In the genomic region with DNA sequence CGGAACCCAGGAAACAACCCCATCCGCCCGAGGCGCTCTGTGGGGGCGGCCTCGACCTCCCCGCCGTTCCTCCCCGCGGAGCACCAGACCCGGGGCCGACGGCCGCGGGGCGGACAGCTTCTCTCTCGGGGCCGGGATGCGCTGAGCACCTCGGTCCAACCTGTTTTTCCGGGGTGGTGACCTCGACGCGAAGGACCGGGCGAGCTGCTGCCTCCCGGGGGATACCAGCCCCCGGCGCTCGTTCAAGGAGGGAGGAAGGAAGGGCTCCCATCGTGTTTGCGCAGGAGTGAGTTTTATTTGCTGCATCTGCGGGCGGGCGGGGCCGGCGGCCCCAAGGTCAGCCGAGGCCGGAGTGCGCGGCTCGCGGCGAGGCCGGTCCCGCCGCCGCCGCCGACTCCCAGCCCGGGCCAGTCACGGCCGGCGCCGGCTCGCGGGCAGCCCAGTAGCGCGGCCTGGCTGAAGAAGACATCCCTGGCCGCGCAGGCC, we compare ENCODE assay signal across 8 cellular contexts. TPM values are rescaled to one million over a fixed set of nuclear protein-coding genes. Genes with fewer than 3 reads are reported as not detected.
DNase-seq lines count a peak whose midpoint lies in the region; TF ChIP-seq lines count a peak whose summit lies in the region.

No MANE protein-coding gene starts in this region.

- peak overlapping the region; percentile 97 for H3K9ac ChIP-seq in GM23248
- peak overlapping the region; percentile 95 for H3K9ac ChIP-seq in Karpas-422 (ENCODE audit: low read length)

- no peak for TF ChIP-seq CTCF in neural crest cell (conservative IDR thresholded peaks at IDR 0.05)

- H2AFZ ChIP-seq in GM23248 (peak overlapping the region; percentile 84), Karpas-422 (ENCODE audit: low read length) (no peak overlapping the region; the same call in 1 of the 2 replicates)

- H3K27ac ChIP-seq in GM23248 = peak overlapping the region; percentile 93
- peak overlapping the region; percentile 87 for H3K27ac ChIP-seq in Karpas-422 (ENCODE audit: low read length)

- H3K27ac Mint-ChIP-seq in neural crest cell (ENCODE audit: unreplicated experiment) = peak overlapping the region; percentile 98

- peaks cover 8% of the 10 kb centered on the region for H3F3A ChIP-seq in GM23248 (ENCODE audit: insufficient read depth)

- no peaks in the 10 kb centered on the region for H3K27me3 ChIP-seq in GM23248 (replicated peaks; ENCODE audit: insufficient read depth)
- H3K27me3 ChIP-seq in Karpas-422 (ENCODE audit: low read length) = no peaks in the 10 kb centered on the region

- H3K79me2 ChIP-seq in GM23248 (ENCODE audit: insufficient read depth) (peaks cover 55% of the 10 kb centered on the region), Karpas-422 (ENCODE audit: low read length) (peaks cover 59% of the 10 kb centered on the region)

- H3K4me2 ChIP-seq in GM23248 (ENCODE audit: unreplicated experiment) (peak overlapping the region; percentile 93), Karpas-422 (ENCODE audit: low read depth, low read length, poor library complexity, severe bottlenecking) (peak overlapping the region; percentile 91)

- peaks cover 45% of the 10 kb centered on the region for H3K4me1 Mint-ChIP-seq in neural crest cell

- H3K27me3 Mint-ChIP-seq in neural crest cell (ENCODE audit: low read depth) = no peaks in the 10 kb centered on the region

- H3K4me1 ChIP-seq in GM23248 (ENCODE audit: insufficient read depth) (peaks cover 21% of the 10 kb centered on the region), Karpas-422 (ENCODE audit: low read length) (peaks cover 45% of the 10 kb centered on the region)

- in situ Hi-C loops in GM23248 (cut with MboI) = no loop called here

- H3K9me2 ChIP-seq in GM23248 (ENCODE audit: insufficient read depth) (no peaks in the 10 kb centered on the region), Karpas-422 (replicated peaks; ENCODE audit: insufficient read depth, low read length) (no peaks in the 10 kb centered on the region)

- H4K20me1 ChIP-seq in GM23248 (ENCODE audit: insufficient read depth) (no peaks in the 10 kb centered on the region), Karpas-422 (ENCODE audit: insufficient read depth, low read depth, low read length) (peaks cover 32% of the 10 kb centered on the region)

- DNase-seq in GM03348 (ENCODE audit: low spot score) (peak; percentile 76), GM23248 (peak; percentile 67), Karpas-422 (peak; percentile 75), activated T-cell treated with anti-CD3 and anti-CD28 coated beads for 4 hours (peak; percentile 21), fibroblast of gingiva (ENCODE audit: low read depth) (peak; percentile 6), neural crest cell (ENCODE audit: low read depth, low spot score) (peak; percentile 26), ureter (ENCODE audit: low spot score) (peak; percentile 53), cerebellar nuclear complex (lab: John Stamatoyannopoulos, UW) (no peak)

- H3K9me3 Mint-ChIP-seq in neural crest cell = no peaks in the 10 kb centered on the region

- H3K9me3 ChIP-seq in GM23248 (ENCODE audit: low read depth) (no peaks in the 10 kb centered on the region), Karpas-422 (ENCODE audit: low read length) (no peaks in the 10 kb centered on the region)

- peaks cover 23% of the 10 kb centered on the region for H3K36me3 ChIP-seq in GM23248 (ENCODE audit: low read depth)
- peaks cover 28% of the 10 kb centered on the region for H3K36me3 ChIP-seq in Karpas-422 (ENCODE audit: insufficient read depth, low read length)

- H3K4me3 Mint-ChIP-seq in neural crest cell = peak overlapping the region; percentile 94

- peak overlapping the region; percentile 93 for H3K4me3 ChIP-seq in GM23248
- H3K4me3 ChIP-seq in Karpas-422 (ENCODE audit: low read length) = peak overlapping the region; percentile 97

- peaks cover under 1% of the 10 kb centered on the region for H3K36me3 Mint-ChIP-seq in neural crest cell (ENCODE audit: low read depth)

- 0% methylated on average over 28 to 45 of the region's 61 CpGs for WGBS in GM23248 (ENCODE audit: low coverage in 1 of 2, low lambda C conversion rate in 2 of 2, missing lambda C conversion rate in 2 of 2), 2 experiments

RNA-seq across cellular contexts. Expression of a gene that starts 0.5 kb away (rescaled TPM):
- 66.6 and 73.3 TPM in 2 replicates for total RNA-seq in GM23248 (2014; rRNA removed; shearing (Covaris generic))
- polyA plus RNA-seq in GM23248 (2016; fragmentation: Nextera tagmentation; extraction: Ambion mirVana) = 89.4 and 97.3 TPM in 2 replicates
- total RNA-seq in Karpas-422 (2014; rRNA removed; shearing (Covaris generic); ENCODE audit: low replicate concordance) = 61.7 and 81.0 TPM in 2 replicates
- total RNA-seq in neural crest cell (65.3 and 67.2 TPM in 2 replicates), ureter (51.5 TPM)

Comparison
In these comparisons a context has a peak if more than half of its experiments do, and no peak if none do; other contexts are left out.
1. DNase-seq: peak in GM03348 (single experiment), GM23248 (single experiment), Karpas-422 (single experiment), activated T-cell treated with anti-CD3 and anti-CD28 coated beads for 4 hours (single experiment), fibroblast of gingiva (single experiment), neural crest cell (single experiment) and ureter (single experiment); none in cerebellar nuclear complex (0 of 2).